In the genomic region with DNA sequence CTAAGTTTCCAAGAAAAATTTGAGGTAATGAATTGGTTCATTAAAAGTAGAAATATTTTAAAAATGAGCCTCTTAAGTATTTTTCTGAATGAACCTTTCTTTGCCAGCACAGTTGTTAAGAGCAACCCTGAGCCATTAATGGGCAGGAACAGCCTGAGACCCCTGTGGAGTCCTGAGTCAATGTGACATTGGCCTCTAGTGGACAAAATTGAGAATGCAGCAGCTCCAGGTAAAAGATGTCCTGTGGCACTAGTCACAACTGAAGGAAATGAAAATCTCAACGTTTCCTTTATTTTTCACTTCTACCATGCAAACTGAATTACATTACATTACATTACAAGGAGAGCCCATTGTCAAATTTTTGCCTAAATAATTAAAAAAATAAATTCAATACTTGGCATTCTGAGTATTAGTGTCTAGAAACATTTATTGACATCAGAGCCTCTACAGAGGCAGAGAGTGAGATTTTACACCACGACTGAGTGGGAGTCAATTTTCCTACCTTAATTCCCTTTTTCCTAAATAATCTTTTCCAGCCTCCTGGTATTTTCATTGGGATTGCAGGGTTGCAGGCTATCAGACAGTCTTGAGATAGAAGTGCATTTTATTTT, we compare ENCODE assay signal across 8 cellular contexts.
DNase-seq lines count a peak whose midpoint lies in the region; ATAC-seq, FAIRE-seq and TF ChIP-seq lines count a peak whose summit lies in the region.

No MANE protein-coding gene starts in this region.

- DNase-seq in AG09319 (ENCODE audit: extremely low read depth, low read depth): peak; percentile 48
- peak; percentile 73 for DNase-seq in NCI-H1436 (lab: John Stamatoyannopoulos, UW)
- DNase-seq in T-helper 2 cell treated with Interferon-gamma antibody and Interleukin-4, amounts not matched to agents 5 μg/mL and 100 μg/mL, for 36 hours (ENCODE audit: low spot score): peak; percentile 21
- DNase-seq in cardiac fibroblast (ENCODE audit: low read depth in 2 of 2): peak; percentile 84 to 87
- DNase-seq in kidney: no peak
- peak; percentile 35 for DNase-seq in stimulated activated CD8-positive, alpha-beta memory T cell treated with anti-CD3 and anti-CD28 coated beads, Interleukin-12 subunit alpha, Interleukin-12 subunit beta, amount 100 ng/mL, for 1 hour (ENCODE audit: low read depth)

- H3K9me3 ChIP-seq in kidney (ENCODE audit: control insufficient read depth in 1 of 2, low read length in 2 of 2): no peaks in the 10 kb centered on the region

- H3K4me3 ChIP-seq in cardiac fibroblast (replicated peaks in 1 of 2; ENCODE audit: low read depth in 2 of 2, low read length in 2 of 2) (no peak overlapping the region), kidney (ENCODE audit: low read length in 2 of 2) (no peak overlapping the region)

- H3K27ac ChIP-seq in kidney (ENCODE audit: low read depth in 2 of 2, low read length in 2 of 2): no peak overlapping the region

- no peaks in the 10 kb centered on the region for H3K4me1 Mint-ChIP-seq in T-helper 2 cell treated with Interferon-gamma antibody and Interleukin-4, amounts not matched to agents 5 μg/mL and 100 μg/mL, for 36 hours (ENCODE audit: low read depth)

- H3K27me3 Mint-ChIP-seq in T-helper 2 cell treated with Interferon-gamma antibody and Interleukin-4, amounts not matched to agents 5 μg/mL and 100 μg/mL, for 36 hours (ENCODE audit: low read depth): peaks cover 13% of the 10 kb centered on the region

- no peaks in the 10 kb centered on the region for H3K36me3 ChIP-seq in kidney (ENCODE audit: control insufficient read depth in 1 of 2, insufficient read depth in 2 of 2, low read length in 2 of 2)

- ATAC-seq in GM18508 (IDR thresholded peaks at IDR 0.05; ENCODE audit: insufficient read depth, unreplicated experiment): peak; percentile 76
- ATAC-seq in HG02884 (IDR thresholded peaks at IDR 0.05; ENCODE audit: unreplicated experiment): peak; percentile 77

- intact Hi-C loops in kidney (cut with DNase I): loop anchor here (5.0 to 10.0 kb wide), 2 partner anchors 217 to 364 kb away; no protein-coding TSS in a partner anchor

- H3K9me3 Mint-ChIP-seq in T-helper 2 cell treated with Interferon-gamma antibody and Interleukin-4, amounts not matched to agents 5 μg/mL and 100 μg/mL, for 36 hours: no peaks in the 10 kb centered on the region

- peak; percentile 88 for FAIRE-seq in kidney (lab: Jason Lieb, UNC)

- no peaks in the 10 kb centered on the region for H3K36me3 Mint-ChIP-seq in T-helper 2 cell treated with Interferon-gamma antibody and Interleukin-4, amounts not matched to agents 5 μg/mL and 100 μg/mL, for 36 hours (ENCODE audit: low read depth)

- no peak overlapping the region for H3K9ac ChIP-seq in kidney (ENCODE audit: low read length in 2 of 2)

- no peaks in the 10 kb centered on the region for H3K4me1 ChIP-seq in kidney (ENCODE audit: control insufficient read depth in 1 of 2, insufficient read depth in 1 of 2, low read depth in 1 of 2, low read length in 2 of 2)

- H3K4me3 Mint-ChIP-seq in T-helper 2 cell treated with Interferon-gamma antibody and Interleukin-4, amounts not matched to agents 5 μg/mL and 100 μg/mL, for 36 hours: no peak overlapping the region

- no peak overlapping the region for H3K27ac Mint-ChIP-seq in T-helper 2 cell treated with Interferon-gamma antibody and Interleukin-4, amounts not matched to agents 5 μg/mL and 100 μg/mL, for 36 hours

- peak; percentile 97 for TF ChIP-seq CTCF in AG09319 (IDR thresholded peaks at IDR 0.05; ENCODE audit: low read depth, low read length)
- peak; percentile 93 for TF ChIP-seq CTCF in cardiac fibroblast (IDR thresholded peaks at IDR 0.05; ENCODE audit: low read depth, low read length)
- peak; percentile 97 for TF ChIP-seq CTCF in kidney (IDR thresholded peaks at IDR 0.05; ENCODE audit: borderline replicate concordance, extremely low read depth, insufficient read depth)
